26 cellular contexts compared by ENCODE assay signal in the genomic region with DNA sequence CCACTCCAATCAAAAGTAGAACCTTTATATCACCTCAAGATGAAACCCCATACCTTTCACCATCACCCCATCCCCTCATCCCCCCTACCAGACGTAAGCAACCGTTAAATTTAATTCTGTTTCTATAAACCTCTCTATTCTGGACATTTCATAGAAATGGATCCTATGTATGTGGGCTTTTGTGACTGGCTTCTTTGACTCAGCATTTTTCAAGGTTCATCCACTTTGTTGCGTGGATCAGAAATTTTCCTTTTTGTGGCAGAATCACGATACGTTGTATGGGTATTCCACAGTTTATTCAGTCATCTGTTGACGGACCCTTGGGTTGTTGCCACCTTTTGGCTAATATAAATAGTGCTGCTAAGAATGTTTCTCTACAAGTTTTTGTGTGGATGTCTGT.
"Had no signal": no experiment of that assay in that cellular context is flagged by ENCODE, and none has a peak within 500 bp of the region (broad histone marks: within the 10 kb centered on the region; RNA-seq: fewer than 3 reads in every experiment).

No MANE protein-coding gene starts in this region.

- H3K9me3 ChIP-seq: prostate gland, spleen, stomach, thoracic aorta, transverse colon had no signal

- H3K27ac ChIP-seq: coronary artery, hepatocyte, parathyroid adenoma, prostate gland, stomach, thoracic aorta, transverse colon had no signal

- H3K27me3 Mint-ChIP-seq: stimulated activated memory B cell treated with anti-CD40 and anti-IgM and Interleukin-4, amounts not matched to agents 10 μg/mL and 1 μg/mL and 100 μg/mL, for 72 hours had no signal

- ATAC-seq: left colon; left ventricle myocardium superior; naive thymus-derived CD8-positive, alpha-beta T cell; sciatic nerve; stimulated activated memory B cell treated with anti-CD40 and anti-IgM and Interleukin-4, amounts not matched to agents 10 μg/mL and 1 μg/mL and 100 μg/mL, for 72 hours had no signal

- H3K4me1 ChIP-seq: parathyroid adenoma, prostate gland had no signal

- DNase-seq: effector CD4-positive, alpha-beta T cell; endodermal cell; erythroblast; foreskin melanocyte; head of caudate nucleus; left colon; left ventricle myocardium superior; naive thymus-derived CD8-positive, alpha-beta T cell; occipital lobe; retina; spleen; stimulated activated CD4-positive, alpha-beta T cell treated with anti-CD3 and anti-CD28 coated beads, Interleukin-15, amount 100 ng/mL, for 24 hours; stimulated activated CD4-positive, alpha-beta T cell treated with anti-CD3 and anti-CD28 coated beads, Interleukin-1b, Interleukin-23, amount 100 ng/mL, for 48 hours; stimulated activated CD4-positive, alpha-beta T cell treated with anti-CD3 and anti-CD28 coated beads, Interleukin-4, amount 100 ng/mL, for 24 hours; stomach; substantia nigra; transverse colon had no signal

- H3K9me3 Mint-ChIP-seq: endodermal cell; naive thymus-derived CD8-positive, alpha-beta T cell; stimulated activated memory B cell treated with anti-CD40 and anti-IgM and Interleukin-4, amounts not matched to agents 10 μg/mL and 1 μg/mL and 100 μg/mL, for 72 hours had no signal

- H3K4me3 Mint-ChIP-seq: endodermal cell; naive thymus-derived CD8-positive, alpha-beta T cell; stimulated activated memory B cell treated with anti-CD40 and anti-IgM and Interleukin-4, amounts not matched to agents 10 μg/mL and 1 μg/mL and 100 μg/mL, for 72 hours had no signal

- H3K4me2 ChIP-seq: hepatocyte had no signal

- FAIRE-seq: endothelial cell of umbilical vein had no signal

- H3K36me3 ChIP-seq: prostate gland, stomach, thoracic aorta, transverse colon had no signal

- H3K9ac ChIP-seq: parathyroid adenoma had no signal

- H3K4me3 ChIP-seq: coronary artery, hepatocyte, lung, prostate gland, spleen, stomach, thoracic aorta, transverse colon had no signal

- H3K27ac Mint-ChIP-seq: endodermal cell; naive thymus-derived CD8-positive, alpha-beta T cell had no signal

- H3K79me2 ChIP-seq: hepatocyte, parathyroid adenoma had no signal

- H3K36me3 Mint-ChIP-seq: naive thymus-derived CD8-positive, alpha-beta T cell had no signal

- H3K27me3 ChIP-seq: hepatocyte, spleen had no signal

- H2AFZ ChIP-seq: hepatocyte, parathyroid adenoma had no signal
